Comparison of ENCODE assay signal across 7 cellular contexts in the genomic region with DNA sequence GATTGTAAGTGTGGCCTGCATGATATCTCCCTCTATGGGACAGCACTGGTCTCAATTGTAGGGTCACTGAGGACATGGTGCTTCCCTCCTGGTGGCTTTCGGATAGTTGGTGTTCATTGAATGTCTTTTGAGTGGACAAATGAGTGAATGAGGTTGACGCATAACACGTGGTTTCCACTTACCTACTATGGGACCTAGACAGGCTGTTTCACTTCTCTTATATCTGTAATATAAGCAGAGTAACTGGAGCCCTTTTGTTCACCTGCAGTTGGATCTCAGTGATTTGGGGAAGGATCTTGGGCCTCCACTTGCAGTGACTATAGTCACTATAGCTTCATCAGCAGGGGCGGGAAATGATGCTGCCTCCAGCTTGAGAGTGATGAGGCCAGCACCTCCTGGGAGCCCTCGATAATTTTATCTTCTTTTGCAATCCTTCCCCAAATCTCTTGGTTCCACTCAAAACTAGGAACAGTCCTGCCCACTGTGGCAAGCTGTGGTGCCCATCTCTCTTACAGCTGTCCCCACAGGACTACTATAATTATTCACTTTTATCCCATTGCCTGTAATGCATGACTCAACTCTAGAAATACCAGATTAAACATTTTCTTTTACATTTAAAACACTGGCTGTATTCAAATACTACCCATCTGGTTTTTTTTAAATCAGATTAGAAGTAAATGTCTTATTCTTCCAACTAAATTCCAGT.
DNase-seq lines count a peak whose midpoint lies in the region; ATAC-seq and TF ChIP-seq lines count a peak whose summit lies in the region.

No MANE protein-coding gene starts in this region.

- ATAC-seq in GM18502 (IDR thresholded peaks at IDR 0.05; ENCODE audit: poor library complexity, unreplicated experiment) (peak; percentile 57), GM21367 (IDR thresholded peaks at IDR 0.05; ENCODE audit: unreplicated experiment) (peak; percentile 51), HG03521 (IDR thresholded peaks at IDR 0.05; ENCODE audit: unreplicated experiment) (peak; percentile 70), left lung (no peak)

- H3K27me3 ChIP-seq in left lung: no peaks in the 10 kb centered on the region

- no peak overlapping the region for H3K4me3 ChIP-seq in left lung

- intact Hi-C loops in left lung (cut with DNase I): no loop called here

- H3K27me3 Mint-ChIP-seq in mesothelial cell of epicardium (ENCODE audit: low read depth): peaks cover 5% of the 10 kb centered on the region

- peaks cover 10 to 20% of the 10 kb centered on the region in 2 donors for H3K4me1 ChIP-seq in left lung

- peak; percentile 22 for DNase-seq in hepatic stellate cell (ENCODE audit: low spot score)
- no peak for DNase-seq in mesothelial cell of epicardium (ENCODE audit: low spot score in 2 of 2, unreplicated experiment in 2 of 2)
- no peak for DNase-seq in NCI-H524 treated with DMSO at 0.1 percent for 48 hours (lab: John Stamatoyannopoulos, UW)
- no peak for DNase-seq in left lung

- no peak overlapping the region for H3K27ac Mint-ChIP-seq in mesothelial cell of epicardium

- no peaks in the 10 kb centered on the region for H3K4me1 Mint-ChIP-seq in mesothelial cell of epicardium

- no peaks in the 10 kb centered on the region for H3K36me3 Mint-ChIP-seq in mesothelial cell of epicardium

- no peak overlapping the region for H3K4me3 Mint-ChIP-seq in mesothelial cell of epicardium

- H3K36me3 ChIP-seq in left lung: no peaks in the 10 kb centered on the region

- no peaks in the 10 kb centered on the region for H3K9me3 Mint-ChIP-seq in mesothelial cell of epicardium

- TF ChIP-seq CTCF in mesothelial cell of epicardium (IDR thresholded peaks at IDR 0.05; ENCODE audit: unreplicated experiment) (no peak), left lung (IDR thresholded peaks at IDR 0.05) (no peak)

- H3K27ac ChIP-seq in left lung: no peak overlapping the region

- H3K9me3 ChIP-seq in left lung: no peaks in the 10 kb centered on the region
